Comparison of ENCODE assay signal across 9 cellular contexts in the genomic region with DNA sequence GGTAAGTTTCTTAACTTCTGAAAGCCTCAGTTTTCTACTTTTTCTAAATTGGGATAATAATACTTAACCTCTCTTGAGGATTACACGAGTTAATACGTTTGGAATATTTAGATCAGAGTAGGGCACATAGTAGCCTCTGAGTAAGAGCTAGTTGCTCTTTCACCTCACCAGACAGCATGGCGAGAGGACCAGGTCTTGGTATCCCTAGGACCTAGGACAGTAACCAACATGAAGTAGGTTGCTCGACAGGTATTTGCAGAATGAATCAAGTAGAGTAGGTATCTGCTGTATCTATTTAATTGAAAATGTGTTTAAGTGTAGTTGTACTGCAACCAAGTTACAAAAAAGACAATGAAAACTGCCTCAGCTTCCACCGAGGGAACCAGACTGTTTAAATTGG. TPM values are rescaled to one million over a fixed set of nuclear protein-coding genes. Genes with fewer than 3 reads are reported as not detected.
A peak's percentile ranks its signal among the peaks of the same experiment; 100 is the strongest.
DNase-seq lines count a peak whose midpoint lies in the region; ATAC-seq and TF ChIP-seq lines count a peak whose summit lies in the region.
"Had no signal": no experiment of that assay in that cellular context is flagged by ENCODE, and none has a peak within 500 bp of the region (broad histone marks: within the 10 kb centered on the region; RNA-seq: fewer than 3 reads in every experiment).

No MANE protein-coding gene starts in this region.

- peaks cover 45% of the 10 kb centered on the region for H4K20me1 ChIP-seq in BLaER1

- H3K27me3 ChIP-seq in BLaER1 (no peaks in the 10 kb centered on the region), Peyer's patch (no peaks in the 10 kb centered on the region)

- H3K4me3 ChIP-seq in BLaER1 (peak overlapping the region; percentile 86), Peyer's patch (peak overlapping the region in 2 of 4 donors; percentile 18 to 96)
- peak overlapping the region; percentile 84 for H3K4me3 ChIP-seq in Jurkat, Clone E6-1 (ENCODE audit: low read length)

- ATAC-seq in HG02840 (IDR thresholded peaks at IDR 0.05; ENCODE audit: low FRiP score, unreplicated experiment) (no peak), GM18520 (IDR thresholded peaks at IDR 0.05; ENCODE audit: unreplicated experiment) (no peak)

- TF ChIP-seq CTCF in chondrocyte (IDR thresholded peaks at IDR 0.05) (no peak), nephron (IDR thresholded peaks at IDR 0.05; ENCODE audit: unreplicated experiment in 3 of 3) (no peak), Peyer's patch (IDR thresholded peaks at IDR 0.05) (no peak)

- H3K36me3 Mint-ChIP-seq in chondrocyte (ENCODE audit: low read depth) (peaks cover 12% of the 10 kb centered on the region), nephron (ENCODE audit: low read depth) (peaks cover 39% of the 10 kb centered on the region)

- no peak for TF ChIP-seq POLR2A in Peyer's patch (IDR thresholded peaks at IDR 0.05)

- H3K9me3 Mint-ChIP-seq in chondrocyte (ENCODE audit: low read depth) (no peaks in the 10 kb centered on the region), nephron (no peaks in the 10 kb centered on the region)

- no peaks in the 10 kb centered on the region for H3K27me3 Mint-ChIP-seq in chondrocyte (ENCODE audit: low read depth)
- no peaks in the 10 kb centered on the region for H3K27me3 Mint-ChIP-seq in nephron (ENCODE audit: low read depth)

- H3K27ac ChIP-seq in BLaER1 (no peak overlapping the region), Peyer's patch (no peak overlapping the region)

- H3K9me3 ChIP-seq in BLaER1 = no peaks in the 10 kb centered on the region
- no peaks in the 10 kb centered on the region for H3K9me3 ChIP-seq in Peyer's patch

- H3K4me3 Mint-ChIP-seq in chondrocyte (ENCODE audit: unreplicated experiment) (peak overlapping the region; percentile 97), nephron (peak overlapping the region; percentile 98 to 99 (median 98))

- H3K27ac Mint-ChIP-seq in chondrocyte (ENCODE audit: unreplicated experiment) (no peak overlapping the region), nephron (peak overlapping the region; percentile 97 to 99 (median 98))

- H3K4me1 Mint-ChIP-seq in chondrocyte (ENCODE audit: low read depth) (peaks cover 39% of the 10 kb centered on the region), nephron (peaks cover 36% of the 10 kb centered on the region)

- no peak for DNase-seq in Jurkat, Clone E6-1 (ENCODE audit: low read depth, low spot score)
- DNase-seq in chondrocyte (ENCODE audit: low spot score) (no peak), D341Med (ENCODE audit: low spot score) (no peak), Peyer's patch (no peak)
- DNase-seq: stimulated activated CD4-positive, alpha-beta T cell treated with anti-CD3 and anti-CD28 coated beads, Interleukin-4, amount 100 ng/mL, for 4 hours had no signal

- H3K4me2 ChIP-seq in BLaER1 = peak overlapping the region; percentile 98

- H3K4me1 ChIP-seq in BLaER1 (peaks cover 32% of the 10 kb centered on the region), Peyer's patch (peaks cover 0 to 21% (median 13%) of the 10 kb centered on the region in 4 donors)

- peak overlapping the region; percentile 95; the same call in 1 of the 2 replicates for H3K9ac ChIP-seq in BLaER1

- H3K36me3 ChIP-seq in BLaER1 (peaks cover 47% of the 10 kb centered on the region), Peyer's patch (peaks cover 0 to 32% (median 2%) of the 10 kb centered on the region in 3 donors)

RNA-seq across cellular contexts. Expression of a gene that starts 1.4 kb away (rescaled TPM):
- 22.1 TPM for polyA plus RNA-seq in Jurkat, Clone E6-1 (2012; ENCODE audit: insufficient read depth, insufficient read length)
- total RNA-seq in chondrocyte (18.4 to 23.2 TPM (median 19.0 TPM) in 3 replicates), Peyer's patch (10 to 100 TPM in 3 of 4 donors, 1 to 10 TPM in 1; 9.9 to 23.1 (median 15.3) TPM)

RNA-seq across cellular contexts. Expression of a gene that starts 46.4 kb away (rescaled TPM):
- not detected for polyA plus RNA-seq in Jurkat, Clone E6-1 (2012; ENCODE audit: insufficient read depth, insufficient read length)
- total RNA-seq in chondrocyte (not detected in 3 replicates), Peyer's patch (not detected)
